15 cellular contexts compared by ENCODE assay signal in genomic region chrX:153861147-153861546, GRCh38. TPM values are rescaled to one million over a fixed set of nuclear protein-coding genes. Genes with fewer than 3 reads are reported as not detected.
A peak's percentile ranks its signal among the peaks of the same experiment; 100 is the strongest.
DNase-seq lines count a peak whose midpoint lies in the region; ATAC-seq and TF ChIP-seq lines count a peak whose summit lies in the region.
"Had no signal": no experiment of that assay in that cellular context is flagged by ENCODE, and none has a peak within 500 bp of the region (broad histone marks: within the 10 kb centered on the region; RNA-seq: fewer than 3 reads in every experiment).

No MANE protein-coding gene starts in this region.

- H3K4me1 ChIP-seq in spleen (no peaks in the 10 kb centered on the region), Peyer's patch (no peaks in the 10 kb centered on the region)

- ATAC-seq in T-helper 17 cell (no peak), GM18517 (IDR thresholded peaks at IDR 0.05; ENCODE audit: unreplicated experiment) (no peak)
- ATAC-seq: Right ventricle myocardium inferior had no signal

- DNase-seq in COLO668 (lab: John Stamatoyannopoulos, UW; ENCODE audit: unreplicated experiment) (peak; percentile 15), T-helper 17 cell (no peak), germinal center (ENCODE audit: low spot score) (peak; percentile 1), spleen (peak; percentile 58), NCI-H1417 (lab: John Stamatoyannopoulos, UW) (no peak), Peyer's patch (no peak)
- DNase-seq: CD4-positive, alpha-beta memory T cell; KG1; NCI-H1436 treated with DMSO at 0.1 percent for 48 hours; NCI-H2081 treated with DMSO at 0.1 percent for 48 hours; NCI-H510A treated with DMSO at 0.1 percent for 48 hours had no signal

- intact Hi-C loops in spleen (cut with DNase I; ENCODE audit: low total_unique reads) = no loop called here

- no peaks in the 10 kb centered on the region for H3K27me3 Mint-ChIP-seq in T-helper 17 cell
- H3K27me3 Mint-ChIP-seq: CD4-positive, alpha-beta memory T cell had no signal

- 79 to 100% (median 82%) methylated on average over 2 to 10 of the region's 10 CpGs for WGBS in spleen, 5 donors

- no peaks in the 10 kb centered on the region for H3K36me3 Mint-ChIP-seq in T-helper 17 cell (ENCODE audit: low read depth)
- H3K36me3 Mint-ChIP-seq: CD4-positive, alpha-beta memory T cell had no signal

- H3K36me3 ChIP-seq in spleen (no peaks in the 10 kb centered on the region), Peyer's patch (no peaks in the 10 kb centered on the region)

- peak overlapping the region; percentile 74 for H3K27ac Mint-ChIP-seq in T-helper 17 cell
- H3K27ac Mint-ChIP-seq: CD4-positive, alpha-beta memory T cell had no signal

- no peak for TF ChIP-seq CTCF in spleen (IDR thresholded peaks at IDR 0.05 in 8 of 11, conservative IDR thresholded peaks at IDR 0.05 in 3 of 11)
- TF ChIP-seq CTCF in Peyer's patch (IDR thresholded peaks at IDR 0.05) = no peak

- peaks cover 13% of the 10 kb centered on the region for H3K4me1 Mint-ChIP-seq in T-helper 17 cell

- H3K27me3 ChIP-seq in spleen (replicated peaks in 1 of 7) (peaks cover 0 to 26% (median 0%) of the 10 kb centered on the region in 7 donors), Peyer's patch (no peaks in the 10 kb centered on the region)

- H3K4me3 ChIP-seq in spleen (no peak overlapping the region), Peyer's patch (no peak overlapping the region)
- H3K4me3 ChIP-seq: PC-9 had no signal

- TF ChIP-seq POLR2A in spleen (IDR thresholded peaks at IDR 0.05) (no peak), Peyer's patch (IDR thresholded peaks at IDR 0.05) (no peak)

- H3K27ac ChIP-seq in spleen = no peak overlapping the region
- H3K27ac ChIP-seq in Peyer's patch = no peak overlapping the region
- H3K27ac ChIP-seq: PC-9 had no signal

- H3K9me3 ChIP-seq in T-helper 17 cell (ENCODE audit: control insufficient read depth, low read length, poor library complexity, severe bottlenecking) (no peaks in the 10 kb centered on the region), spleen (no peaks in the 10 kb centered on the region), Peyer's patch (no peaks in the 10 kb centered on the region)

- H3K4me3 Mint-ChIP-seq in T-helper 17 cell = no peak overlapping the region
- H3K4me3 Mint-ChIP-seq: CD4-positive, alpha-beta memory T cell had no signal

RNA-seq across cellular contexts. Expression of gene L1CAM, which starts 24.8 kb away (rescaled TPM):
- total RNA-seq in T-helper 17 cell (1 to 10 TPM; 2.3 to 3.9 TPM), spleen (1 to 10 TPM; 1.2 to 5.1 (median 2.2) TPM), Peyer's patch (1 to 10 TPM; 1.8 to 7.4 (median 4.6) TPM)
- 1 to 10 TPM; 1.6 to 3.4 (median 3.2) TPM for polyA plus RNA-seq in spleen

RNA-seq across cellular contexts. Expression of gene PDZD4, which starts 30.8 kb away (rescaled TPM):
- total RNA-seq in T-helper 17 cell = 10 to 100 TPM; 31.1 to 45.6 TPM
- total RNA-seq in spleen = 10 to 100 TPM in 5 of 7 donors, 1 to 10 TPM in 2; 6.4 to 15.4 (median 10.7) TPM
- 10 to 100 TPM in 1 of 3 donors, 1 to 10 TPM in 2; 3.7 to 21.8 (median 9.4) TPM for polyA plus RNA-seq in spleen
- 1 to 10 TPM; 1.2 to 8.3 (median 2.4) TPM for total RNA-seq in Peyer's patch

RNA-seq across cellular contexts. Expression of gene AVPR2, which starts 43.3 kb away (rescaled TPM):
- total RNA-seq in T-helper 17 cell (not detected), spleen (under 1 TPM in 1 of 7 donors, not detected in 6; 0.52 TPM), Peyer's patch (1 to 10 TPM in 2 of 4 donors, under 1 TPM in 2; 0.53 to 5.0 (median 1.1) TPM)
- under 1 TPM; 0.22 to 0.77 (median 0.26) TPM for polyA plus RNA-seq in spleen
- total RNA-seq: A673; CD4-positive, alpha-beta memory T cell had no signal

Comparison
In these comparisons a context has a peak if more than half of its experiments do, and no peak if none do; other contexts are left out.
1. DNase-seq: peak in COLO668 (single experiment), germinal center (single experiment) and spleen (single experiment); none in T-helper 17 cell (0 of 3), NCI-H1417 (0 of 3) and Peyer's patch (0 of 3).